Comparison of ENCODE assay signal across 7 cellular contexts in genomic region chr1:148037850-148038461, GRCh38.
A peak's percentile ranks its signal among the peaks of the same experiment; 100 is the strongest.
DNase-seq lines count a peak whose midpoint lies in the region; ATAC-seq, FAIRE-seq and TF ChIP-seq lines count a peak whose summit lies in the region.
"Not testable (repeated sequence)": the region's sequence is repeated elsewhere in the genome, so short reads cannot be mapped to it uniquely, and the experiment has no call there.

No MANE protein-coding gene starts in this region.

- not testable (repeated sequence) for H3K27me3 ChIP-seq in colonic mucosa; keratinocyte (ENCODE audit: control insufficient read depth, extremely low read depth, insufficient read depth, low read length); rectal smooth muscle tissue (ENCODE audit: control insufficient read depth, insufficient read depth, low read length)

- peak overlapping the region; percentile 83 to 95 (median 89) for H3K4me3 Mint-ChIP-seq in IgD-negative memory B cell

- not testable (repeated sequence) for H2AFZ ChIP-seq in keratinocyte (ENCODE audit: control insufficient read depth, low read length)

- intact Hi-C loops in colonic mucosa (cut with DNase I) = not testable (repeated sequence)

- not testable (repeated sequence) for FAIRE-seq in keratinocyte (lab: Jason Lieb, UNC)

- H3K9ac ChIP-seq in colonic mucosa (ENCODE audit: low read depth in 2 of 2, low read length in 2 of 2); keratinocyte (ENCODE audit: control insufficient read depth, extremely low read depth, insufficient read depth, low read length); rectal smooth muscle tissue (ENCODE audit: low read length): not testable (repeated sequence)

- H3K27me3 Mint-ChIP-seq in IgD-negative memory B cell = not testable (repeated sequence)

- H3K4me3 ChIP-seq in colonic mucosa (peak overlapping the region; percentile 19), rectal smooth muscle tissue (ENCODE audit: low read length) (peak overlapping the region; percentile 55)
- H3K4me3 ChIP-seq in keratinocyte (ENCODE audit: control insufficient read depth in 2 of 3, extremely low read depth in 1 of 3, insufficient read depth in 2 of 3, low read depth in 1 of 3, low read length in 3 of 3) = not testable (repeated sequence)

- not testable (repeated sequence) for H3K36me3 ChIP-seq in colonic mucosa; keratinocyte (ENCODE audit: control insufficient read depth in 2 of 2, extremely low read depth in 1 of 2, insufficient read depth in 2 of 2, low read length in 2 of 2); rectal smooth muscle tissue (ENCODE audit: control insufficient read depth, insufficient read depth, low read length)

- TF ChIP-seq CTCF in colonic mucosa (IDR thresholded peaks at IDR 0.05); keratinocyte (optimal IDR thresholded peaks at IDR 0.05 in 1 of 3, IDR thresholded peaks at IDR 0.05 in 1 of 3, conservative IDR thresholded peaks at IDR 0.05 in 1 of 3; ENCODE audit: extremely low read depth in 1 of 3, insufficient read depth in 2 of 3, low read length in 3 of 3): not testable (repeated sequence)

- not testable (repeated sequence) for H3K9me1 ChIP-seq in keratinocyte (ENCODE audit: control insufficient read depth, extremely low read depth, insufficient read depth, low read length)

- not testable (repeated sequence) for H3K27ac ChIP-seq in colonic mucosa; rectal smooth muscle tissue (ENCODE audit: low read depth, low read length)
- H3K27ac ChIP-seq in keratinocyte (ENCODE audit: control insufficient read depth, insufficient read depth, low read length) = peak overlapping the region; percentile 26

- H3K36me3 Mint-ChIP-seq in IgD-negative memory B cell = not testable (repeated sequence)

- dilution Hi-C loops in keratinocyte (cut with MboI; ENCODE audit: extremely low pct_ligation_motif_present, low sequenced_read_pairs) = not testable (repeated sequence)

- H3K9me3 ChIP-seq in colonic mucosa; keratinocyte (ENCODE audit: control insufficient read depth, low read depth, low read length): not testable (repeated sequence)

- H3K4me1 ChIP-seq in colonic mucosa; keratinocyte (ENCODE audit: control insufficient read depth, extremely low read depth, insufficient read depth, low read length); rectal smooth muscle tissue (ENCODE audit: control insufficient read depth, insufficient read depth, low read length): not testable (repeated sequence)

- peak; percentile 63 for DNase-seq in activated CD8-positive, alpha-beta memory T cell treated with anti-CD3 and anti-CD28 coated beads for 24 hours
- DNase-seq in colonic mucosa; keratinocyte (ENCODE audit: low read depth, low spot score): not testable (repeated sequence)

- H4K20me1 ChIP-seq in keratinocyte (ENCODE audit: control insufficient read depth, extremely low read depth, insufficient read depth, low read length) = not testable (repeated sequence)

- peak overlapping the region; percentile 22 for H3K4me2 ChIP-seq in keratinocyte (ENCODE audit: control insufficient read depth, extremely low read depth, insufficient read depth, low read depth, low read length)

- not testable (repeated sequence) for H3K4me1 Mint-ChIP-seq in IgD-negative memory B cell

- H3K79me2 ChIP-seq in keratinocyte (ENCODE audit: control insufficient read depth, insufficient read depth, low read length) = not testable (repeated sequence)

- ATAC-seq in GM19324 (IDR thresholded peaks at IDR 0.05; ENCODE audit: low FRiP score, unreplicated experiment) (peak; percentile 25), HG02759 (IDR thresholded peaks at IDR 0.05; ENCODE audit: unreplicated experiment) (peak; percentile 14)

- peak overlapping the region; percentile 94 to 100 (median 99) for H3K27ac Mint-ChIP-seq in IgD-negative memory B cell

- H3K9me3 Mint-ChIP-seq in IgD-negative memory B cell = not testable (repeated sequence)
